ENCODE assay signal across 1 cellular context in the genomic region with DNA sequence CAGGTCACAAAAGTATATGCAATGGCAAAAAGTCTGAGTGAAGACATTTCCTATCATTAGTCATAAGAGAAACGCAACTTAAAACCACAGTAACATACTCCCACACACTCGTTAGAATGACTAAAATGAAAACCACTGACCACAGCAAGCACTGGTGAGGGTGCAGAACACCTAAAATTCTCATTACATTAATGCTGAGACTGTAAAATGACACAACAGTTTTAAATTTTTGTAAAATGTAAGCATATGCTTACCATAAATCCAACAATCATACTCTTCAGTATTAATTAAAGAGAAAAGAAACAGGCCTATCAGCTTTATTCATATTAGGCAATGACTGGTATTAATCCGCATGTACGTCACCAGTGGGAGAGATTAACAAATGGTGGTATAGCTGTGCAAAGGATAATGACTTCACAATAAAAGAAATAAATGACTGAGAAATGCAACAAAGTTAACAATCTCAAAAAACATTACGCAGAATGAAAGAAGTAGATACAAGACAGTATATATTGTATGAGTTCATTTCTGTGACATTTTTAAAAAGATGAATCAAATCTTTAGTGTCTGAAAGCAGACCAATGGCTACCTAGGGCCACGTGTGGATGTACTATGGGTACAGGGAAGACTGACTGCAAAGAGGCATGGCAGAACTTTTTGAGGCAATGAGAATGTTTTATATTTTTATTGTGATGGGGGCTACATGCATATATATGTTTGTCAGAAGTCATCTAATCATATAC.
TF ChIP-seq lines count a peak whose summit lies in the region.

No MANE protein-coding gene starts in this region.

TF ChIP-seq in GM12878, 131 proteins besides CTCF, POLR2A, EP300 and RAD21 (continued from another document):
- TF ChIP-seq, protein P1, sequence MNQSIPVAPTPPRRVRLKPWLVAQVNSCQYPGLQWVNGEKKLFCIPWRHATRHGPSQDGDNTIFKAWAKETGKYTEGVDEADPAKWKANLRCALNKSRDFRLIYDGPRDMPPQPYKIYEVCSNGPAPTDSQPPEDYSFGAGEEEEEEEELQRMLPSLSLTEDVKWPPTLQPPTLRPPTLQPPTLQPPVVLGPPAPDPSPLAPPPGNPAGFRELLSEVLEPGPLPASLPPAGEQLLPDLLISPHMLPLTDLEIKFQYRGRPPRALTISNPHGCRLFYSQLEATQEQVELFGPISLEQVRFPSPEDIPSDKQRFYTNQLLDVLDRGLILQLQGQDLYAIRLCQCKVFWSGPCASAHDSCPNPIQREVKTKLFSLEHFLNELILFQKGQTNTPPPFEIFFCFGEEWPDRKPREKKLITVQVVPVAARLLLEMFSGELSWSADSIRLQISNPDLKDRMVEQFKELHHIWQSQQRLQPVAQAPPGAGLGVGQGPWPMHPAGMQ (IDR thresholded peaks at IDR 0.05; ENCODE audit: borderline replicate concordance) = no peak
- TF ChIP-seq, protein P2, sequence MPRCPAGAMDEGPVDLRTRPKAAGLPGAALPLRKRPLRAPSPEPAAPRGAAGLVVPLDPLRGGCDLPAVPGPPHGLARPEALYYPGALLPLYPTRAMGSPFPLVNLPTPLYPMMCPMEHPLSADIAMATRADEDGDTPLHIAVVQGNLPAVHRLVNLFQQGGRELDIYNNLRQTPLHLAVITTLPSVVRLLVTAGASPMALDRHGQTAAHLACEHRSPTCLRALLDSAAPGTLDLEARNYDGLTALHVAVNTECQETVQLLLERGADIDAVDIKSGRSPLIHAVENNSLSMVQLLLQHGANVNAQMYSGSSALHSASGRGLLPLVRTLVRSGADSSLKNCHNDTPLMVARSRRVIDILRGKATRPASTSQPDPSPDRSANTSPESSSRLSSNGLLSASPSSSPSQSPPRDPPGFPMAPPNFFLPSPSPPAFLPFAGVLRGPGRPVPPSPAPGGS (IDR thresholded peaks at IDR 0.05; ENCODE audit: borderline replicate concordance, insufficient read depth, low read depth, low read length, poor library complexity, severe bottlenecking) = peak; percentile 91
- TF ChIP-seq NRF1 (conservative IDR thresholded peaks at IDR 0.05; ENCODE audit: low read depth, low read length) (no peak), NFIC (IDR thresholded peaks at IDR 0.05; ENCODE audit: low read depth, low read length) (peak; percentile 100), ASH2L (IDR thresholded peaks at IDR 0.05; ENCODE audit: borderline replicate concordance, low read depth) (no peak), NBN (IDR thresholded peaks at IDR 0.05) (no peak), NR2C2 (IDR thresholded peaks at IDR 0.05; ENCODE audit: borderline replicate concordance, control insufficient read depth, insufficient read length, low read depth) (no peak), CHD1 (IDR thresholded peaks at IDR 0.05; ENCODE audit: low read depth, low read length) (no peak), HDAC6 (IDR thresholded peaks at IDR 0.05; ENCODE audit: unreplicated experiment) (no peak), PAX5 (IDR thresholded peaks at IDR 0.05; ENCODE audit: borderline replicate concordance, low read depth, low read length) (peak; percentile 99), TCF12 (IDR thresholded peaks at IDR 0.05; ENCODE audit: low read depth, low read length) (0 out of 2 replicates have a peak, but pooled peaks have one; percentile 62), BACH1 (IDR thresholded peaks at IDR 0.05; ENCODE audit: borderline replicate concordance) (peak; percentile 50; the same call in 1 of the 2 replicates), JUND (IDR thresholded peaks at IDR 0.05; ENCODE audit: low read depth, low read length) (peak; percentile 88), SMARCA5 (IDR thresholded peaks at IDR 0.05) (no peak), MYB (IDR thresholded peaks at IDR 0.05; ENCODE audit: borderline replicate concordance, low read depth, low read length) (no peak), NFYA (IDR thresholded peaks at IDR 0.05; ENCODE audit: borderline replicate concordance, low read depth, low read length) (no peak)
- TF ChIP-seq, protein P3, sequence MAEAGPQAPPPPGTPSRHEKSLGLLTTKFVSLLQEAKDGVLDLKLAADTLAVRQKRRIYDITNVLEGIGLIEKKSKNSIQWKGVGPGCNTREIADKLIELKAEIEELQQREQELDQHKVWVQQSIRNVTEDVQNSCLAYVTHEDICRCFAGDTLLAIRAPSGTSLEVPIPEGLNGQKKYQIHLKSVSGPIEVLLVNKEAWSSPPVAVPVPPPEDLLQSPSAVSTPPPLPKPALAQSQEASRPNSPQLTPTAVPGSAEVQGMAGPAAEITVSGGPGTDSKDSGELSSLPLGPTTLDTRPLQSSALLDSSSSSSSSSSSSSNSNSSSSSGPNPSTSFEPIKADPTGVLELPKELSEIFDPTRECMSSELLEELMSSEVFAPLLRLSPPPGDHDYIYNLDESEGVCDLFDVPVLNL (IDR thresholded peaks at IDR 0.05; ENCODE audit: low read depth, low read length) = no peak
